In genomic region chr17:34739386-34739785, GRCh38 we compare ENCODE assay signal across 34 cellular contexts.
"Had no signal": no experiment of that assay in that cellular context is flagged by ENCODE, and none has a peak within 500 bp of the region (broad histone marks: within the 10 kb centered on the region; RNA-seq: fewer than 3 reads in every experiment).

No MANE protein-coding gene starts in this region.

- H3K27ac ChIP-seq: brain microvascular endothelial cell, KMS-11, RWPE1, WERI-Rb-1 had no signal

- H3K36me3 Mint-ChIP-seq: activated naive CD8-positive, alpha-beta T cell treated with anti-CD3 and anti-CD28 coated beads for 36 hours; T-cell had no signal

- H3K9me3 Mint-ChIP-seq: activated CD4-positive, alpha-beta T cell treated with anti-CD3 and anti-CD28 coated beads, Interleukin-2, amount 10 ng/mL, durations not matched to agents 24 days and 14 days; activated CD8-positive, alpha-beta T cell treated with anti-CD3 and anti-CD28 coated beads for 36 hours; activated T-cell treated with anti-CD3 and anti-CD28 coated beads, Interleukin-2, amount 50 U/mL, for 4 hours; T-cell had no signal

- H3K4me1 Mint-ChIP-seq: activated CD4-positive, alpha-beta T cell treated with anti-CD3 and anti-CD28 coated beads, Interleukin-2, amount 10 ng/mL, durations not matched to agents 24 days and 14 days; activated naive CD8-positive, alpha-beta T cell treated with anti-CD3 and anti-CD28 coated beads for 36 hours; central memory CD8-positive, alpha-beta T cell; T-cell; T-helper 17 cell had no signal

- H3K4me3 Mint-ChIP-seq: activated CD4-positive, alpha-beta T cell treated with anti-CD3 and anti-CD28 coated beads, Interleukin-2, amount 10 ng/mL, durations not matched to agents 24 days and 14 days; activated CD8-positive, alpha-beta T cell treated with anti-CD3 and anti-CD28 coated beads for 36 hours; activated naive CD8-positive, alpha-beta T cell treated with anti-CD3 and anti-CD28 coated beads for 36 hours; activated T-cell treated with anti-CD3 and anti-CD28 coated beads, Interleukin-2, amount 50 U/mL, for 4 hours; central memory CD8-positive, alpha-beta T cell; T-cell; T-helper 17 cell had no signal

- H3K27ac Mint-ChIP-seq: activated CD4-positive, alpha-beta T cell treated with anti-CD3 and anti-CD28 coated beads, Interleukin-2, amount 10 ng/mL, durations not matched to agents 24 days and 14 days; activated CD8-positive, alpha-beta T cell treated with anti-CD3 and anti-CD28 coated beads for 36 hours; activated naive CD8-positive, alpha-beta T cell treated with anti-CD3 and anti-CD28 coated beads for 36 hours; T-cell; T-helper 17 cell had no signal

- DNase-seq: activated CD4-positive, alpha-beta T cell treated with anti-CD3 and anti-CD28 coated beads, Interleukin-2, amount 10 ng/mL, durations not matched to agents 24 days and 14 days; activated CD4-positive, alpha-beta T cell treated with anti-CD3 and anti-CD28 coated beads, Interleukin-2, amount 50 U/mL, for 4 hours; activated CD4-positive, CD25-positive, alpha-beta regulatory T cell; activated CD8-positive, alpha-beta T cell treated with anti-CD3 and anti-CD28 coated beads for 36 hours; activated effector memory CD4-positive, alpha-beta T cell treated with Interleukin-2 at 50 U/mL for 16 hours; activated naive CD4-positive, alpha-beta T cell treated with anti-CD3 and anti-CD28 coated beads, Interleukin-2, amount 50 U/mL, for 16 hours; activated naive CD8-positive, alpha-beta T cell treated with anti-CD3 and anti-CD28 coated beads for 36 hours; activated T-cell treated with anti-CD3 and anti-CD28 coated beads for 4 hours; activated T-cell treated with anti-CD3 and anti-CD28 coated beads, Interleukin-2, amount 50 U/mL, for 4 hours; amniotic stem cell; aorta; brain microvascular endothelial cell; MM.1S; NCI-H1048; NCI-H1105 treated with DMSO at 0.1 percent for 48 hours; NCI-H1436; NCI-H1694; NCI-H1930; NCI-H2081 treated with DMSO at 0.1 percent for 48 hours; NCI-H226; NCI-H446 treated with DMSO at 0.1 percent for 48 hours; NCI-H524; NCI-H69; NCI-H82; PC-3; SIG-M5; T-cell; T-helper 17 cell; WERI-Rb-1 had no signal

- H3K27me3 ChIP-seq: brain microvascular endothelial cell had no signal

- H3K36me3 ChIP-seq: brain microvascular endothelial cell, WERI-Rb-1 had no signal

- ATAC-seq: activated CD8-positive, alpha-beta T cell treated with anti-CD3 and anti-CD28 coated beads for 36 hours; activated T-cell treated with anti-CD3 and anti-CD28 coated beads, Interleukin-2, amount 50 U/mL, for 4 hours; PC-3; Right ventricle myocardium inferior; SK-N-SH treated with all-trans-retinoic acid at 6 μM for 48 hours; T-cell; T-helper 17 cell had no signal
